15 cellular contexts compared by ENCODE assay signal in the genomic region with DNA sequence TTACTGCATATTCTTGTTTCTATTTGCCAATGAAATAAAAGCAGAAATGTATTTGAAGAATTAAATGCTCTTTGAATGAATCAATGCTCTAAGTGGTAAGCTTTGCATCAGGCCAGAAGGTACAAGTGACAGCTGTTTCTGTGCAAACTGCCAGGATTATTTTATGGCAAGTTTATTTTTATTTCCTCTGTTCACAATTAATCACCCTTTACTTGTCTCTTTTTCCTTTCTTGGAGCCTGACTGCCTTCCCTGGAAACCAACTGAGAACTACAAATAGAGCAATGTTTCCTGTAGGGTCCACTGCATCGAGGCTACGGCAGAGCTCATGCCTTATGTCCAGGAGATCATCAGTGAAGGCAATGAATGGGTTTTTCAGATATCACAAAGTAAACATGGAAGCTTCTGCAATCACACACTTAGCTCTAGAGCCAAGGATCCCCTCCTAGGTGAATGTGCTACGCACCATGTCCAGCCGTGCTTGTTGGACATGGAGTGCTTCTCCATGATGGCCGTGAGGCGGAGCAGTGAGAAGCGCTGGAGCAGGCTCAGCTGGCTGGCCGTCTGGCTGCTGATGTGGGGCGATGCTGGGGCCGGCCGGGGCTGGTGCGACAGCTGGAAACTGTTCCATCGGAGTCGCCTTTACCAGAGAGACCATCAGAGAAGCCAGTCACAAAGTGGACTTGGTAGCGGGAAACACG.
DNase-seq lines count a peak whose midpoint lies in the region; ATAC-seq and TF ChIP-seq lines count a peak whose summit lies in the region.
"Had no signal": no experiment of that assay in that cellular context is flagged by ENCODE, and none has a peak within 500 bp of the region (broad histone marks: within the 10 kb centered on the region; RNA-seq: fewer than 3 reads in every experiment).

No MANE protein-coding gene starts in this region.

- no peaks in the 10 kb centered on the region for H3K9me3 Mint-ChIP-seq in chondrocyte (ENCODE audit: low read depth)
- H3K9me3 Mint-ChIP-seq: activated naive CD8-positive, alpha-beta T cell treated with anti-CD3 and anti-CD28 coated beads, Interleukin-2, amount 50 U/mL, for 24 hours; CD4-positive, alpha-beta memory T cell; memory B cell; stimulated activated naive B cell treated with anti-CD40 and anti-IgM and Interleukin-4, amounts not matched to agents 10 μg/mL and 1 μg/mL and 100 μg/mL, for 72 hours had no signal

- H3K27ac Mint-ChIP-seq in chondrocyte (ENCODE audit: unreplicated experiment), result peak overlapping the region; percentile 90
- H3K27ac Mint-ChIP-seq: activated naive CD8-positive, alpha-beta T cell treated with anti-CD3 and anti-CD28 coated beads, Interleukin-2, amount 50 U/mL, for 24 hours; CD4-positive, alpha-beta memory T cell; memory B cell; stimulated activated naive B cell treated with anti-CD40 and anti-IgM and Interleukin-4, amounts not matched to agents 10 μg/mL and 1 μg/mL and 100 μg/mL, for 72 hours had no signal

- TF ChIP-seq CTCF in HCT116 (IDR thresholded peaks at IDR 0.05 in 2 of 3, conservative IDR thresholded peaks at IDR 0.05 in 1 of 3; ENCODE audit: borderline replicate concordance in 1 of 3, insufficient read depth in 1 of 3, low read depth in 2 of 3, low read length in 2 of 3) (no peak), chondrocyte (IDR thresholded peaks at IDR 0.05) (no peak), stomach (IDR thresholded peaks at IDR 0.05) (no peak)

- H3K4me3 ChIP-seq in HCT116 (replicated peaks in 1 of 2; ENCODE audit: low read depth in 1 of 2, low read length in 2 of 2) (no peak overlapping the region), stomach (no peak overlapping the region), Karpas-422 (ENCODE audit: low read length) (no peak overlapping the region)
- H3K4me3 ChIP-seq: SK-N-MC had no signal

- TF ChIP-seq EP300 in stomach (IDR thresholded peaks at IDR 0.05), result no peak

- H3K27me3 Mint-ChIP-seq in chondrocyte (ENCODE audit: low read depth), result no peaks in the 10 kb centered on the region
- H3K27me3 Mint-ChIP-seq: stimulated activated naive B cell treated with anti-CD40 and anti-IgM and Interleukin-4, amounts not matched to agents 10 μg/mL and 1 μg/mL and 100 μg/mL, for 72 hours had no signal

- H3K9ac ChIP-seq in HCT116 (ENCODE audit: low read length) (no peak overlapping the region), Karpas-422 (ENCODE audit: low read length) (no peak overlapping the region)

- no peak for DNase-seq in HCT116 (ENCODE audit: low read depth, low spot score)
- DNase-seq in chondrocyte (ENCODE audit: low spot score), result no peak
- DNase-seq in left kidney (ENCODE audit: low read depth, low spot score), result peak; percentile 64
- no peak for DNase-seq in stomach
- no peak for DNase-seq in globus pallidus (ENCODE audit: low spot score)
- no peak for DNase-seq in cerebellar cortex (ENCODE audit: low spot score)
- DNase-seq in Karpas-422, result no peak
- DNase-seq: activated CD4-positive, alpha-beta T cell treated with anti-CD3 and anti-CD28 coated beads for 48 hours; activated naive CD8-positive, alpha-beta T cell treated with anti-CD3 and anti-CD28 coated beads, Interleukin-2, amount 50 U/mL, for 24 hours; CD4-positive, alpha-beta memory T cell; stimulated activated CD4-positive, alpha-beta T cell treated with anti-CD3 and anti-CD28 coated beads, Interleukin-15, amount 100 ng/mL, for 24 hours; stimulated activated naive B cell treated with anti-CD40 and anti-IgM and Interleukin-4, amounts not matched to agents 10 μg/mL and 1 μg/mL and 100 μg/mL, for 72 hours had no signal

- intact Hi-C loops in HCT116 (cut with micrococcal nuclease) (no loop called here), stomach (cut with DNase I; ENCODE audit: low total_unique reads) (no loop called here)

- H4K20me1 ChIP-seq in HCT116 (ENCODE audit: insufficient read depth) (no peaks in the 10 kb centered on the region), Karpas-422 (ENCODE audit: insufficient read depth, low read depth, low read length) (no peaks in the 10 kb centered on the region)

- WGBS in stomach, 5 donors, result 61 to 83% (median 76%) methylated on average over 15 to 16 of the region's 16 CpGs

- H3K9me3 ChIP-seq in HCT116 (ENCODE audit: control insufficient read depth in 1 of 2, insufficient read depth in 1 of 2, low read depth in 1 of 2, low read length in 2 of 2) (no peaks in the 10 kb centered on the region), stomach (no peaks in the 10 kb centered on the region), Karpas-422 (ENCODE audit: low read length) (no peaks in the 10 kb centered on the region)

- TF ChIP-seq POLR2A in HCT116 (IDR thresholded peaks at IDR 0.05; ENCODE audit: borderline replicate concordance, extremely low read depth, insufficient read depth, insufficient read length) (no peak), stomach (IDR thresholded peaks at IDR 0.05) (no peak)

- H3K4me1 Mint-ChIP-seq in chondrocyte (ENCODE audit: low read depth), result peaks cover 52% of the 10 kb centered on the region
- H3K4me1 Mint-ChIP-seq: activated naive CD8-positive, alpha-beta T cell treated with anti-CD3 and anti-CD28 coated beads, Interleukin-2, amount 50 U/mL, for 24 hours; CD4-positive, alpha-beta memory T cell had no signal

- RAD21 ChIA-PET in HCT116 (lab: Charles Lee; ENCODE audit: low non-redundant PET in 1 of 2, low total read pairs in 2 of 2, uncharacterized antibody in 2 of 2, unreplicated experiment in 2 of 2), result no interaction called here

- CTCF ChIA-PET in HCT116 (lab: Charles Lee), result no interaction called here

- H3K36me3 ChIP-seq in HCT116 (ENCODE audit: control insufficient read depth in 1 of 2, insufficient read depth in 2 of 2, low read length in 2 of 2), result no peaks in the 10 kb centered on the region
- peaks cover 15 to 55% (median 32%) of the 10 kb centered on the region in 4 donors for H3K36me3 ChIP-seq in stomach
- no peaks in the 10 kb centered on the region for H3K36me3 ChIP-seq in Karpas-422 (ENCODE audit: insufficient read depth, low read length)

- ATAC-seq in HCT116, result no peak
- no peak for ATAC-seq in GM19397 (IDR thresholded peaks at IDR 0.05; ENCODE audit: unreplicated experiment)
- ATAC-seq: activated naive CD8-positive, alpha-beta T cell treated with anti-CD3 and anti-CD28 coated beads, Interleukin-2, amount 50 U/mL, for 24 hours; stimulated activated naive B cell treated with anti-CD40 and anti-IgM and Interleukin-4, amounts not matched to agents 10 μg/mL and 1 μg/mL and 100 μg/mL, for 72 hours had no signal

- H3K36me3 Mint-ChIP-seq in chondrocyte (ENCODE audit: low read depth), result peaks cover 36% of the 10 kb centered on the region
- H3K36me3 Mint-ChIP-seq: CD4-positive, alpha-beta memory T cell; memory B cell; stimulated activated naive B cell treated with anti-CD40 and anti-IgM and Interleukin-4, amounts not matched to agents 10 μg/mL and 1 μg/mL and 100 μg/mL, for 72 hours had no signal

- H3K79me2 ChIP-seq in HCT116 (ENCODE audit: insufficient read depth, low read length), result no peaks in the 10 kb centered on the region
- H3K79me2 ChIP-seq in Karpas-422 (ENCODE audit: low read length), result no peaks in the 10 kb centered on the region

- H3K9me2 ChIP-seq in HCT116 (ENCODE audit: insufficient read depth) (no peaks in the 10 kb centered on the region), Karpas-422 (replicated peaks; ENCODE audit: insufficient read depth, low read length) (no peaks in the 10 kb centered on the region)

- POLR2A ChIA-PET in HCT116 (lab: Charles Lee), result interaction anchor here (0.9 kb wide), 1 partner anchor 11 kb away, joined by 3 read pairs; no protein-coding TSS in a partner anchor

- H3K4me1 ChIP-seq in HCT116 (ENCODE audit: control insufficient read depth in 1 of 2, insufficient read depth in 2 of 2, low read length in 2 of 2) (peaks cover 28 to 45% of the 10 kb centered on the region in 2 experiments), stomach (peaks cover 19 to 64% (median 48%) of the 10 kb centered on the region in 4 donors), Karpas-422 (ENCODE audit: low read length) (no peaks in the 10 kb centered on the region)

- no peak overlapping the region for H3K4me3 Mint-ChIP-seq in chondrocyte (ENCODE audit: unreplicated experiment)
- H3K4me3 Mint-ChIP-seq: activated naive CD8-positive, alpha-beta T cell treated with anti-CD3 and anti-CD28 coated beads, Interleukin-2, amount 50 U/mL, for 24 hours; CD4-positive, alpha-beta memory T cell; memory B cell; stimulated activated naive B cell treated with anti-CD40 and anti-IgM and Interleukin-4, amounts not matched to agents 10 μg/mL and 1 μg/mL and 100 μg/mL, for 72 hours had no signal

- TF ChIP-seq RAD21 in HCT116 (IDR thresholded peaks at IDR 0.05; ENCODE audit: low read depth), result no peak

- BruUV-seq in HCT116 (replicated peaks; lab: Mats Ljungman, UMichigan), result no TSS peak

- H3K4me2 ChIP-seq in HCT116 (ENCODE audit: low read length), result peak overlapping the region; percentile 77; the same call in 1 of the 2 replicates
- no peak overlapping the region for H3K4me2 ChIP-seq in Karpas-422 (ENCODE audit: low read depth, low read length, poor library complexity, severe bottlenecking)

- H2AFZ ChIP-seq in HCT116 (ENCODE audit: low read depth, low read length, poor library complexity, severe bottlenecking) (no peak overlapping the region), Karpas-422 (ENCODE audit: low read length) (no peak overlapping the region)

- H3K27me3 ChIP-seq in HCT116 (ENCODE audit: insufficient read depth, low read length) (no peaks in the 10 kb centered on the region), stomach (no peaks in the 10 kb centered on the region), Karpas-422 (ENCODE audit: low read length) (no peaks in the 10 kb centered on the region)

- H3K27ac ChIP-seq in HCT116 (ENCODE audit: low read depth, low read length) (peak overlapping the region; percentile 69; the same call in 1 of the 2 replicates), stomach (peak overlapping the region; percentile 19 to 80 (median 74)), Karpas-422 (ENCODE audit: low read length) (no peak overlapping the region)
- H3K27ac ChIP-seq: SK-N-MC had no signal

TF ChIP-seq in HCT116, 20 proteins besides CTCF, POLR2A, EP300 and RAD21 (continues in another document):
- TF ChIP-seq EZH2 (IDR thresholded peaks at IDR 0.05), result no peak
- TF ChIP-seq SIN3A (IDR thresholded peaks at IDR 0.05; ENCODE audit: low read depth), result no peak
- TF ChIP-seq FOSL1 (IDR thresholded peaks at IDR 0.05; ENCODE audit: low read depth), result no peak
- TF ChIP-seq, protein P1, sequence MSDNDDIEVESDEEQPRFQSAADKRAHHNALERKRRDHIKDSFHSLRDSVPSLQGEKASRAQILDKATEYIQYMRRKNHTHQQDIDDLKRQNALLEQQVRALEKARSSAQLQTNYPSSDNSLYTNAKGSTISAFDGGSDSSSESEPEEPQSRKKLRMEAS (IDR thresholded peaks at IDR 0.05), result no peak
- no peak for TF ChIP-seq EZH2phosphoT487 (IDR thresholded peaks at IDR 0.05; ENCODE audit: borderline replicate concordance)
- no peak for TF ChIP-seq YY1 (IDR thresholded peaks at IDR 0.05; ENCODE audit: extremely low read depth, insufficient replicate concordance, low read depth, low read length)
- no peak for TF ChIP-seq CEBPB (IDR thresholded peaks at IDR 0.05; ENCODE audit: low read depth)
- no peak for TF ChIP-seq ZNF274 (IDR thresholded peaks at IDR 0.05; ENCODE audit: low read depth, low read length)
- no peak for TF ChIP-seq TCF7L2 (IDR thresholded peaks at IDR 0.05; ENCODE audit: borderline replicate concordance, extremely low read depth, insufficient read depth, insufficient read length)
